In genomic region chr1:161165742-161166668, GRCh38 we compare ENCODE assay signal across 8 cellular contexts. TPM values are rescaled to one million over a fixed set of nuclear protein-coding genes. Genes with fewer than 3 reads are reported as not detected.
DNase-seq lines count a peak whose midpoint lies in the region; ATAC-seq and TF ChIP-seq lines count a peak whose summit lies in the region.

TSS of gene PPOX (plus strand) at chr1:161166426. CDS start at chr1:161166848, 422 bp downstream.

- peak within 1 kb of the TSS; percentile 92 for H3K4me3 ChIP-seq in AG10803 (ENCODE audit: low read length)

- peak within 1 kb of the TSS; percentile 98 for H3K27ac Mint-ChIP-seq in activated B cell treated with CpG ODN at 0.5 μM for 24 hours

- H3K4me1 Mint-ChIP-seq in activated B cell treated with CpG ODN at 0.5 μM for 24 hours: peaks cover 48% of the 10 kb centered on the region

- peak; percentile 95 for ATAC-seq in GM19023 (IDR thresholded peaks at IDR 0.05; ENCODE audit: unreplicated experiment)
- peak; percentile 90 for ATAC-seq in HG03280 (IDR thresholded peaks at IDR 0.05; ENCODE audit: unreplicated experiment)
- peak; percentile 94 for ATAC-seq in activated B cell treated with CpG ODN at 0.5 μM for 24 hours (ENCODE audit: low read depth)

- peak; percentile 59 for TF ChIP-seq CTCF in AG10803 (conservative IDR thresholded peaks at IDR 0.05; ENCODE audit: low read length)
- TF ChIP-seq CTCF in activated B cell treated with CpG ODN at 0.5 μM for 24 hours (IDR thresholded peaks at IDR 0.05): no peak

- H3K9me3 Mint-ChIP-seq in activated B cell treated with CpG ODN at 0.5 μM for 24 hours: no peaks in the 10 kb centered on the region

- H3K36me3 Mint-ChIP-seq in activated B cell treated with CpG ODN at 0.5 μM for 24 hours (ENCODE audit: low read depth): peaks cover 65% of the 10 kb centered on the region

- CTCF ChIA-PET in activated B cell treated with CpG ODN at 0.5 μM for 24 hours (lab: Charles Lee): interaction anchor here (0.6 to 3.8 kb wide), 21 partner anchors 9 to 219 kb away, joined by 3 to 40 read pairs (median 5); partner anchors contain the start of genes ARHGAP30, B4GALT3, NDUFS2 and TOMM40L

- DNase-seq in AG10803 (ENCODE audit: low read depth) (peak; percentile 98), NCI-H345 (lab: John Stamatoyannopoulos, UW) (peak; percentile 98), activated B cell treated with CpG ODN at 0.5 μM for 24 hours (peak; percentile 82), caudate nucleus (lab: John Stamatoyannopoulos, UW) (peak; percentile 81 to 99 (median 96)), iris pigment epithelial cell (ENCODE audit: low read depth) (peak; percentile 100)
- DNase-seq in stimulated activated CD4-positive, alpha-beta T cell treated with anti-CD3 and anti-CD28 coated beads, Interleukin-12 subunit alpha, Interleukin-12 subunit beta, amount 100 ng/mL, for 24 hours (ENCODE audit: low read depth in 2 of 2): peak; percentile 86 to 88

- no peaks in the 10 kb centered on the region for H3K27me3 Mint-ChIP-seq in activated B cell treated with CpG ODN at 0.5 μM for 24 hours

- POLR2A ChIA-PET in activated B cell treated with CpG ODN at 0.5 μM for 24 hours (lab: Charles Lee): interaction anchor here (0.6 to 4.3 kb wide), 23 partner anchors 8 to 451 kb away, joined by 3 to 49 read pairs (median 6); partner anchors contain the start of genes ARHGAP30, B4GALT3, DEDD and NDUFS2

- H3K4me3 Mint-ChIP-seq in activated B cell treated with CpG ODN at 0.5 μM for 24 hours: peak within 1 kb of the TSS; percentile 88

- intact Hi-C loops in activated B cell treated with CpG ODN at 0.5 μM for 24 hours (cut with micrococcal nuclease): loop anchor here (1.0 kb wide), 6 partner anchors 11 to 216 kb away; partner anchors contain the start of genes B4GALT3, DEDD, NDUFS2 and UFC1

- H3K27ac ChIP-seq in caudate nucleus (ENCODE audit: low read depth, low read length): peak within 1 kb of the TSS; percentile 86

RNA-seq across cellular contexts. Expression of gene PPOX, which starts in this region (rescaled TPM):
- 31.5 and 40.7 TPM in 2 replicates for total RNA-seq in activated B cell treated with CpG ODN at 0.5 μM for 24 hours

Comparison
In these comparisons a context has a peak if more than half of its experiments do, and no peak if none do; other contexts are left out.
1. Peak in every context shown above with its lines: DNase-seq, ATAC-seq, H3K4me3 ChIP-seq and H3K27ac ChIP-seq.